12 cellular contexts compared by ENCODE assay signal in genomic region chrX:109600114-109600710, GRCh38. TPM values are rescaled to one million over a fixed set of nuclear protein-coding genes. Genes with fewer than 3 reads are reported as not detected.
DNase-seq lines count a peak whose midpoint lies in the region; ATAC-seq and TF ChIP-seq lines count a peak whose summit lies in the region.
"Had no signal": no experiment of that assay in that cellular context is flagged by ENCODE, and none has a peak within 500 bp of the region (broad histone marks: within the 10 kb centered on the region; RNA-seq: fewer than 3 reads in every experiment).

No MANE protein-coding gene starts in this region.

- H3K36me3 ChIP-seq in Peyer's patch (no peaks in the 10 kb centered on the region), PC-3 (ENCODE audit: low read depth, low read length) (no peaks in the 10 kb centered on the region)
- H3K36me3 ChIP-seq in CD4-positive, alpha-beta memory T cell (ENCODE audit: insufficient read depth, low read length): no peaks in the 10 kb centered on the region
- H3K36me3 ChIP-seq: heart right ventricle had no signal

- no peak for ATAC-seq in PC-3

- H3K4me1 Mint-ChIP-seq in CD4-positive, alpha-beta memory T cell: peaks cover 0 to 4% (median 0%) of the 10 kb centered on the region in 4 donors

- H3K4me1 ChIP-seq in Peyer's patch: no peaks in the 10 kb centered on the region
- no peaks in the 10 kb centered on the region for H3K4me1 ChIP-seq in CD4-positive, alpha-beta memory T cell (ENCODE audit: insufficient read depth, low read length)
- no peaks in the 10 kb centered on the region for H3K4me1 ChIP-seq in PC-3 (ENCODE audit: insufficient read depth, low read length)
- H3K4me1 ChIP-seq: heart right ventricle had no signal

- H3K27ac Mint-ChIP-seq in CD4-positive, alpha-beta memory T cell: no peak overlapping the region
- H3K27ac Mint-ChIP-seq: activated naive CD8-positive, alpha-beta T cell had no signal

- H3K9me3 Mint-ChIP-seq in CD4-positive, alpha-beta memory T cell: peaks cover 0 to 2% (median 0%) of the 10 kb centered on the region in 8 donors

- H3K79me2 ChIP-seq in PC-3 (ENCODE audit: low read length): no peaks in the 10 kb centered on the region

- POLR2A ChIA-PET in CD4-positive, alpha-beta memory T cell (lab: Charles Lee; ENCODE audit: partially characterized antibody): no interaction called here
- POLR2A ChIA-PET in PC-3 (lab: Charles Lee; ENCODE audit: unreplicated experiment): no interaction called here

- H3K27ac ChIP-seq in Peyer's patch (no peak overlapping the region), PC-3 (ENCODE audit: low read length) (no peak overlapping the region)
- H3K27ac ChIP-seq in CD4-positive, alpha-beta memory T cell (ENCODE audit: low read depth, low read length): no peak overlapping the region
- H3K27ac ChIP-seq: heart right ventricle had no signal

- H4K20me1 ChIP-seq in PC-3 (ENCODE audit: low read length): no peaks in the 10 kb centered on the region

- H3K4me3 ChIP-seq in fibroblast of mammary gland (ENCODE audit: control insufficient read depth, low read depth, low read length) (no peak overlapping the region), Peyer's patch (no peak overlapping the region), PC-3 (ENCODE audit: low read length) (no peak overlapping the region)
- no peak overlapping the region for H3K4me3 ChIP-seq in CD4-positive, alpha-beta memory T cell (ENCODE audit: low read length in 2 of 2)
- H3K4me3 ChIP-seq: heart right ventricle had no signal

- intact Hi-C loops in CD4-positive, alpha-beta memory T cell (cut with micrococcal nuclease): no loop called here
- intact Hi-C loops in PC-3 (cut with micrococcal nuclease): no loop called here

- H3K27me3 ChIP-seq in Peyer's patch: no peaks in the 10 kb centered on the region
- H3K27me3 ChIP-seq in CD4-positive, alpha-beta memory T cell (ENCODE audit: insufficient read depth, low read length): no peaks in the 10 kb centered on the region
- peaks cover 35% of the 10 kb centered on the region for H3K27me3 ChIP-seq in PC-3 (ENCODE audit: low read length)

- CTCF ChIA-PET in CD4-positive, alpha-beta memory T cell (lab: Charles Lee; ENCODE audit: partially characterized antibody): no interaction called here
- CTCF ChIA-PET in PC-3 (lab: Charles Lee): no interaction called here

- no peak for TF ChIP-seq POLR2A in Peyer's patch (IDR thresholded peaks at IDR 0.05)

- TF ChIP-seq CTCF in fibroblast of mammary gland (conservative IDR thresholded peaks at IDR 0.05; ENCODE audit: control insufficient read depth, insufficient read depth, low read depth, low read length): no peak
- no peak for TF ChIP-seq CTCF in Peyer's patch (IDR thresholded peaks at IDR 0.05)
- TF ChIP-seq CTCF in PC-3 (conservative IDR thresholded peaks at IDR 0.05; ENCODE audit: low read depth, low read length): no peak

- DNase-seq in GDM1 (lab: John Stamatoyannopoulos, UW) (peak; percentile 10), NCI-H82 (lab: John Stamatoyannopoulos, UW) (peak; percentile 77), fibroblast of mammary gland (ENCODE audit: low read depth) (peak; percentile 11), occipital lobe (lab: John Stamatoyannopoulos, UW) (peak; percentile 9), Peyer's patch (no peak), PC-3 (no peak)
- no peak for DNase-seq in CD4-positive, alpha-beta memory T cell
- no peak for DNase-seq in stimulated activated CD4-positive, alpha-beta T cell treated with anti-CD3 and anti-CD28 coated beads, Interleukin-12 subunit alpha, Interleukin-12 subunit beta, amount 100 ng/mL, for 4 hours
- DNase-seq: DMS79 treated with DMSO at 0.1 percent for 48 hours, NCI-H526 had no signal

- H3K9me3 ChIP-seq in Peyer's patch (no peaks in the 10 kb centered on the region), PC-3 (ENCODE audit: low read length) (no peaks in the 10 kb centered on the region)
- no peaks in the 10 kb centered on the region for H3K9me3 ChIP-seq in CD4-positive, alpha-beta memory T cell (ENCODE audit: control insufficient read depth in 1 of 2, low read length in 2 of 2)

- no peak overlapping the region for H2AFZ ChIP-seq in PC-3 (ENCODE audit: low read length)

- H3K36me3 Mint-ChIP-seq in CD4-positive, alpha-beta memory T cell: no peaks in the 10 kb centered on the region
- H3K36me3 Mint-ChIP-seq: activated naive CD8-positive, alpha-beta T cell had no signal

- no peaks in the 10 kb centered on the region for H3F3A ChIP-seq in PC-3 (ENCODE audit: low read length, unreplicated experiment)

- no peak overlapping the region for H3K9ac ChIP-seq in PC-3 (ENCODE audit: low read length)

- peak overlapping the region in 1 of 8 donors; percentile 58 for H3K4me3 Mint-ChIP-seq in CD4-positive, alpha-beta memory T cell
- H3K4me3 Mint-ChIP-seq: activated naive CD8-positive, alpha-beta T cell had no signal

- no TSS peak for BruUV-seq in PC-3 (replicated peaks; lab: Mats Ljungman, UMichigan)

- H3K27me3 Mint-ChIP-seq in CD4-positive, alpha-beta memory T cell: peaks cover 13% of the 10 kb centered on the region in 2 donors

- H3K9me2 ChIP-seq in PC-3 (replicated peaks; ENCODE audit: low read length): no peaks in the 10 kb centered on the region

- H3K4me2 ChIP-seq in PC-3 (ENCODE audit: low read length): no peak overlapping the region

RNA-seq across cellular contexts. Expression of gene KCNE5, which starts 24.8 kb away (rescaled TPM):
- 1.9 TPM for total RNA-seq in occipital lobe
- not detected for total RNA-seq in Peyer's patch
- under 1 TPM in 1 of 2 experiments, not detected in 1; 0.22 TPM for total RNA-seq in CD4-positive, alpha-beta memory T cell
- polyA plus RNA-seq in CD4-positive, alpha-beta memory T cell: not detected
- total RNA-seq in PC-3 (2014; rRNA removed): not detected in 2 replicates

Comparison
In these comparisons a context has a peak if more than half of its experiments do, and no peak if none do; other contexts are left out.
1. DNase-seq: peak in GDM1 (single experiment), NCI-H82 (single experiment), fibroblast of mammary gland (single experiment) and occipital lobe (single experiment); none in Peyer's patch (0 of 3), CD4-positive, alpha-beta memory T cell (0 of 5), stimulated activated CD4-positive, alpha-beta T cell treated with anti-CD3 and anti-CD28 coated beads, Interleukin-12 subunit alpha, Interleukin-12 subunit beta, amount 100 ng/mL, for 4 hours (single experiment) and PC-3 (single experiment).